ENCODE assay signal across 14 cellular contexts in the genomic region with DNA sequence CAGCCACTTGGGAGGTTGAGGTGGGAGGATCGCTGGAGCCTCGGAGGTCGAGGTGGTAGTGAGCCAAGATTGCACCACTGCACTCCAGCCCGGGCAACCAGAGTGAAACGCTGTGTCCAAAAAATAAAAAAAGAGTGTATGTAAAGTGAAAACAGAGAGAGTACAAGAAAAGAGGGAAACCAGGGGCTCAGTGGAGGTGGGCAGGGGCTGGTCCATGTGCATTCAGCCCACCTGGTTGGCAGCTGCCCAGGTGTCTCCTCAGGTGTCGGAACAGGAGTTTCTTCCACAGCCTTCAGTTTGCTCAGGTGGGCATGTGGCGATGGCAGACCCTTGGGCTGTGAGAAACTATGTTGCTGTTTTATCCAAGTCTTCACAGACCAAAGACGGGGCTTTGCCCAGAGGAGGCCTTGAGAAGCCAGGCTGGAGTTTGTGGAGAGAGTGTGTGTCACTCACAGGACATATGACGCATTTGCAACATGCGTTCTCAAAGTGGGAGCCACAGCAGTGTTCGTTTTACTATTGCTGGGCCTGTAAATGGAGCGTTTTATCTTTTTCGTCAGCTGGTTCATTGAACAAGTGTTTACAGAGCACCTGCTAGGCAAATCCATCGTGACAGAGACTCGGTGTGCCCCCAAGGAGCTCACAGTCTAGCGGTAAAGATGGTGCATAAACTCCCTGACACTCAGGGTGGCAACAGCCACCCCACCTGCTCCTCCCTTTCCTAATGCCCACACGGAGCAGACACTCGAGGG. TPM values are rescaled to one million over a fixed set of nuclear protein-coding genes. Genes with fewer than 3 reads are reported as not detected.
"Had no signal": no experiment of that assay in that cellular context is flagged by ENCODE, and none has a peak within 500 bp of the region (broad histone marks: within the 10 kb centered on the region; RNA-seq: fewer than 3 reads in every experiment).

No MANE protein-coding gene starts in this region.

- H3K27ac ChIP-seq: adrenal gland, pancreas, sigmoid colon, spleen, thoracic aorta, vagina had no signal

- H3K9me3 ChIP-seq: adrenal gland, pancreas, sigmoid colon, spleen, thoracic aorta, vagina had no signal

- H3K4me3 Mint-ChIP-seq: activated T-cell treated with anti-CD3 and anti-CD28 coated beads, Interleukin-2, amount 50 U/mL, for 24 hours; stimulated activated naive CD8-positive, alpha-beta T cell treated with anti-CD3 and anti-CD28 coated beads, Interleukin-15, amount 100 ng/mL, for 72 hours had no signal

- H3K27me3 ChIP-seq: pancreas, vagina had no signal

- H3K36me3 ChIP-seq: adrenal gland, pancreas, sigmoid colon, spleen, thoracic aorta, vagina had no signal

- ATAC-seq: pancreas; stimulated activated naive CD8-positive, alpha-beta T cell treated with anti-CD3 and anti-CD28 coated beads, Interleukin-15, amount 100 ng/mL, for 72 hours had no signal

- DNase-seq: activated CD4-positive, CD25-positive, alpha-beta regulatory T cell; activated naive CD4-positive, alpha-beta T cell treated with anti-CD3 and anti-CD28 coated beads, Interleukin-2, amount 50 U/mL, for 16 hours; activated T-cell treated with anti-CD3 and anti-CD28 coated beads, Interleukin-2, amount 50 U/mL, for 24 hours; caudate nucleus; hippocampal formation; sigmoid colon; spleen; stimulated activated naive CD8-positive, alpha-beta T cell treated with anti-CD3 and anti-CD28 coated beads, Interleukin-15, amount 100 ng/mL, for 72 hours; SW 1271 had no signal

- H3K27ac Mint-ChIP-seq: activated T-cell treated with anti-CD3 and anti-CD28 coated beads, Interleukin-2, amount 50 U/mL, for 24 hours; stimulated activated naive CD8-positive, alpha-beta T cell treated with anti-CD3 and anti-CD28 coated beads, Interleukin-15, amount 100 ng/mL, for 72 hours had no signal

- H3K4me1 ChIP-seq: pancreas had no signal

- H3K4me3 ChIP-seq: adrenal gland, pancreas, sigmoid colon, spleen, thoracic aorta, vagina had no signal

RNA-seq across cellular contexts. Expression of gene SAMD11, which starts 22.4 kb away (rescaled TPM):
- total RNA-seq: T-helper 2 cell treated with Interferon-gamma antibody and Interleukin-4, amounts not matched to agents 100 ng/mL and 5 ng/mL, for 36 hours had no signal
